26 cellular contexts compared by ENCODE assay signal in genomic region chr2:168039885-168040284, GRCh38.
DNase-seq lines count a peak whose midpoint lies in the region; ATAC-seq, FAIRE-seq and TF ChIP-seq lines count a peak whose summit lies in the region.
"Had no signal": no experiment of that assay in that cellular context is flagged by ENCODE, and none has a peak within 500 bp of the region (broad histone marks: within the 10 kb centered on the region; RNA-seq: fewer than 3 reads in every experiment).

No MANE protein-coding gene starts in this region.

- BruUV-seq in IMR-90 (replicated peaks; lab: Mats Ljungman, UMichigan) (no TSS peak), GM12878 (replicated peaks; lab: Mats Ljungman, UMichigan) (no TSS peak)

- dilution Hi-C loops in IMR-90 (cut with HindIII; ENCODE audit: low sequenced_read_pairs, unreplicated experiment), result no loop called here

- H3K36me3 ChIP-seq in IMR-90 (ENCODE audit: control insufficient read depth, insufficient read depth, low read length), result no peaks in the 10 kb centered on the region; the same call in 1 of the 2 replicates
- H3K36me3 ChIP-seq in GM12878 (ENCODE audit: control insufficient read depth in 2 of 2, insufficient read depth in 2 of 2, low read length in 1 of 2), result no peaks in the 10 kb centered on the region
- H3K36me3 ChIP-seq in upper lobe of left lung, result no peaks in the 10 kb centered on the region
- H3K36me3 ChIP-seq in osteoblast (ENCODE audit: insufficient read depth, low read length), result no peaks in the 10 kb centered on the region
- H3K36me3 ChIP-seq: brain microvascular endothelial cell, HAP-1, neural progenitor cell had no signal

- SMC1A ChIA-PET in GM12878 (lab: Charles Lee; ENCODE audit: uncharacterized antibody, unreplicated experiment), result no interaction called here

- intact Hi-C loops in IMR-90 (cut with micrococcal nuclease) (no loop called here), GM12878 (cut with micrococcal nuclease; ENCODE audit: unreplicated experiment) (no loop called here)

- POLR2A ChIA-PET in IMR-90 (lab: Charles Lee; ENCODE audit: unreplicated experiment), result no interaction called here
- POLR2A ChIA-PET in GM12878 (lab: Charles Lee), result no interaction called here

- no peaks in the 10 kb centered on the region; the same call in 1 of the 2 replicates for H3K9me1 ChIP-seq in IMR-90 (ENCODE audit: insufficient read depth, low read length)

- in situ Hi-C loops in IMR-90 (cut with MboI; ENCODE audit: low sequenced_read_pairs), result no loop called here
- in situ Hi-C loops in GM12878 (cut with MboI), result no loop called here

- H3K79me1 ChIP-seq in IMR-90 (ENCODE audit: low read depth in 1 of 2, low read length in 2 of 2), result peaks cover 0 to 8% of the 10 kb centered on the region in 2 experiments; a peak in 3 of 4 replicates

- H2BK120ac ChIP-seq in IMR-90 (ENCODE audit: low read depth, low read length), result no peak overlapping the region

- no CpG with 5 or more reads among the region's 3 CpGs for WGBS in IMR-90 (ENCODE audit: extremely low coverage in 2 of 2, insufficient read length in 1 of 2), 2 experiments
- WGBS in GM12878 (ENCODE audit: insufficient coverage, insufficient replicate concordance, low lambda C conversion rate, missing lambda C conversion rate), result 15% methylated on average over 3 of the region's 3 CpGs
- 67 to 80% methylated on average over 3 of the region's 3 CpGs for WGBS in upper lobe of left lung, 2 donors

- no peak overlapping the region for H2BK5ac ChIP-seq in IMR-90 (ENCODE audit: low read depth, low read length, poor library complexity, severe bottlenecking)

- no peak for TF ChIP-seq RAD21 in IMR-90 (IDR thresholded peaks at IDR 0.05; ENCODE audit: low read length)
- no peak for TF ChIP-seq RAD21 in GM12878 (IDR thresholded peaks at IDR 0.05; ENCODE audit: insufficient read depth, low read depth, low read length)

- RAD21 ChIA-PET in GM12878 (lab: Charles Lee; ENCODE audit: unreplicated experiment), result no interaction called here

- H2BK20ac ChIP-seq in IMR-90 (ENCODE audit: low read depth, low read length), result no peak overlapping the region

- no peak for TF ChIP-seq POLR2A in IMR-90 (IDR thresholded peaks at IDR 0.05; ENCODE audit: low read depth, low read length)
- TF ChIP-seq POLR2A in GM12878 (IDR thresholded peaks at IDR 0.05; ENCODE audit: low read depth, low read length), result no peak
- no peak for TF ChIP-seq POLR2A in upper lobe of left lung (IDR thresholded peaks at IDR 0.05)

- DNase-seq in NCI-H82 (lab: John Stamatoyannopoulos, UW), result peak; percentile 25
- DNase-seq in NCI-H82 treated with DMSO at 0.1 percent for 48 hours (lab: John Stamatoyannopoulos, UW; ENCODE audit: unreplicated experiment), result no peak
- no peak for DNase-seq in IMR-90
- no peak for DNase-seq in GM12878 (ENCODE audit: low read depth, low spot score)
- DNase-seq in upper lobe of left lung, result no peak
- DNase-seq in osteoblast (ENCODE audit: insufficient read length, low spot score, missing footprints), result no peak
- DNase-seq: activated naive CD4-positive, alpha-beta T cell treated with Interleukin-2 at 50 U/mL for 16 hours; activated T-cell treated with anti-CD3 and anti-CD28 coated beads, Interleukin-2, amount 50 U/mL, for 4 hours; brain microvascular endothelial cell; Calu3; hippocampal formation; immature natural killer cell; NCI-H1105; NCI-H187 treated with DMSO at 0.1 percent for 48 hours; NCI-H524 treated with DMSO at 0.1 percent for 48 hours; right cardiac atrium; spleen; stimulated activated CD4-positive, alpha-beta T cell treated with anti-CD3 and anti-CD28 coated beads, Interleukin-2, amount 100 ng/mL, for 48 hours had no signal

- H3K27me3 ChIP-seq in IMR-90 (ENCODE audit: control insufficient read depth, insufficient read depth, low read length) (no peaks in the 10 kb centered on the region), GM12878 (replicated peaks in 1 of 2; ENCODE audit: control insufficient read depth in 2 of 2, insufficient read depth in 2 of 2, low read length in 1 of 2) (no peaks in the 10 kb centered on the region), upper lobe of left lung (no peaks in the 10 kb centered on the region), osteoblast (ENCODE audit: insufficient read depth, low read length) (no peaks in the 10 kb centered on the region)
- H3K27me3 ChIP-seq: brain microvascular endothelial cell, neural progenitor cell, spleen had no signal

- H3K9me3 ChIP-seq in IMR-90 (ENCODE audit: control insufficient read depth, insufficient read depth, low read length), result no peaks in the 10 kb centered on the region
- H3K9me3 ChIP-seq in GM12878 (replicated peaks; ENCODE audit: control insufficient read depth, insufficient read depth, low read length), result no peaks in the 10 kb centered on the region
- H3K9me3 ChIP-seq in upper lobe of left lung, result no peaks in the 10 kb centered on the region
- H3K9me3 ChIP-seq in osteoblast (ENCODE audit: low read depth, low read length), result no peaks in the 10 kb centered on the region
- H3K9me3 ChIP-seq: HAP-1, spleen had no signal

- no peak overlapping the region for H3K14ac ChIP-seq in IMR-90 (replicated peaks; ENCODE audit: low read depth, low read length)

- no peak overlapping the region for H2BK15ac ChIP-seq in IMR-90 (ENCODE audit: low read depth, low read length)

- H2AFZ ChIP-seq in IMR-90 (replicated peaks; ENCODE audit: low read length, poor library complexity), result no peak overlapping the region
- no peak overlapping the region for H2AFZ ChIP-seq in GM12878 (ENCODE audit: control insufficient read depth, low read depth, low read length)
- H2AFZ ChIP-seq in osteoblast (ENCODE audit: low read length), result no peak overlapping the region
- H2AFZ ChIP-seq: neural progenitor cell had no signal

- no peak for FAIRE-seq in GM12878 (lab: Jason Lieb, UNC)
- FAIRE-seq: GM12892, GM19239, TTC549 had no signal

- no peak overlapping the region for H4K5ac ChIP-seq in IMR-90 (ENCODE audit: low read depth, low read length)

- CTCF ChIA-PET in IMR-90 (lab: Yijun Ruan, JAX) (interaction anchor here (0.7 kb wide), 1 partner anchor 10 kb away, joined by 3 read pairs; no protein-coding TSS in a partner anchor), GM12878 (lab: Yijun Ruan, JAX) (no interaction called here)

- no peak overlapping the region for H3K4me3 ChIP-seq in IMR-90 (ENCODE audit: insufficient read depth, low read depth, low read length)
- no peak overlapping the region for H3K4me3 ChIP-seq in GM12878
- H3K4me3 ChIP-seq in upper lobe of left lung, result no peak overlapping the region
- no peak overlapping the region for H3K4me3 ChIP-seq in osteoblast (ENCODE audit: insufficient read depth, low read length)
- H3K4me3 ChIP-seq: HAP-1, neural progenitor cell, spleen had no signal

- H3K18ac ChIP-seq in IMR-90 (ENCODE audit: low read depth, low read length), result no peak overlapping the region

- H4K20me1 ChIP-seq in IMR-90 (ENCODE audit: insufficient read depth, low read length) (no peaks in the 10 kb centered on the region), GM12878 (ENCODE audit: control insufficient read depth, insufficient read depth) (no peaks in the 10 kb centered on the region), osteoblast (ENCODE audit: insufficient read depth, low read length) (no peaks in the 10 kb centered on the region)

- TF ChIP-seq EP300 in GM12878 (IDR thresholded peaks at IDR 0.05; ENCODE audit: borderline replicate concordance in 1 of 2, control insufficient read depth in 1 of 2, low read depth in 2 of 2, low read length in 2 of 2), result no peak
- no peak for TF ChIP-seq EP300 in upper lobe of left lung (IDR thresholded peaks at IDR 0.05)

- peaks cover 3% of the 10 kb centered on the region; the same call in 1 of the 2 replicates for H3K4me1 ChIP-seq in IMR-90 (ENCODE audit: control insufficient read depth, insufficient read depth, low read length)
- H3K4me1 ChIP-seq in GM12878 (ENCODE audit: control insufficient read depth, insufficient read depth, low read length), result no peaks in the 10 kb centered on the region
- H3K4me1 ChIP-seq in upper lobe of left lung, result no peaks in the 10 kb centered on the region
- no peaks in the 10 kb centered on the region for H3K4me1 ChIP-seq in osteoblast (ENCODE audit: insufficient read depth, low read length)
- H3K4me1 ChIP-seq: HAP-1 had no signal

- peak; percentile 41 for ATAC-seq in GM19438 (IDR thresholded peaks at IDR 0.05; ENCODE audit: low read depth, unreplicated experiment)
- ATAC-seq in IMR-90 (ENCODE audit: low read depth), result no peak
- peak; percentile 59 for ATAC-seq in GM12878
- no peak for ATAC-seq in GM21825 (IDR thresholded peaks at IDR 0.05; ENCODE audit: unreplicated experiment)
- no peak for ATAC-seq in upper lobe of left lung (ENCODE audit: low FRiP score in 2 of 2)
- ATAC-seq: activated T-cell treated with anti-CD3 and anti-CD28 coated beads, Interleukin-2, amount 50 U/mL, for 4 hours; right cardiac atrium had no signal

- H3K56ac ChIP-seq in IMR-90 (ENCODE audit: extremely low read depth, insufficient read depth, low read length), result no peak overlapping the region

- no peak overlapping the region for H4K91ac ChIP-seq in IMR-90 (ENCODE audit: insufficient read depth, low read depth, low read length)

- H3K79me2 ChIP-seq in GM12878 (ENCODE audit: control insufficient read depth, insufficient read depth, low read length) (no peaks in the 10 kb centered on the region), osteoblast (ENCODE audit: insufficient read depth, low read length) (no peaks in the 10 kb centered on the region)

- 0 out of 2 replicates have a peak overlapping the region, but pooled peaks have one; percentile 13 for H3K4ac ChIP-seq in IMR-90 (ENCODE audit: low read depth, low read length)

- TF ChIP-seq CTCF in IMR-90 (conservative IDR thresholded peaks at IDR 0.05; ENCODE audit: low read depth, low read length) (no peak), GM12878 (IDR thresholded peaks at IDR 0.05 in 2 of 3, conservative IDR thresholded peaks at IDR 0.05 in 1 of 3; ENCODE audit: control insufficient read depth in 2 of 3, extremely low read depth in 1 of 3, insufficient read depth in 1 of 3, low read depth in 3 of 3, low read length in 3 of 3) (no peak), upper lobe of left lung (IDR thresholded peaks at IDR 0.05) (no peak), osteoblast (IDR thresholded peaks at IDR 0.05; ENCODE audit: extremely low read depth, low read depth, low read length) (no peak)

- no peak overlapping the region for H3K27ac ChIP-seq in IMR-90 (ENCODE audit: insufficient read depth, low read length)
- H3K27ac ChIP-seq in GM12878 (ENCODE audit: control insufficient read depth, insufficient read depth), result no peak overlapping the region
- H3K27ac ChIP-seq in upper lobe of left lung, result no peak overlapping the region
- H3K27ac ChIP-seq in osteoblast (ENCODE audit: low read depth, low read length), result no peak overlapping the region
- H3K27ac ChIP-seq: 22Rv1, brain microvascular endothelial cell, neural progenitor cell, spleen had no signal

- peak overlapping the region; percentile 46; the same call in 1 of the 2 replicates for H2AK5ac ChIP-seq in IMR-90 (ENCODE audit: low read depth, low read length)

- H3K23ac ChIP-seq in IMR-90 (ENCODE audit: low read depth, low read length), result no peak overlapping the region

- no peak overlapping the region for H2AK9ac ChIP-seq in IMR-90 (replicated peaks; ENCODE audit: low read depth, low read length, poor library complexity)

- H4K8ac ChIP-seq in IMR-90 (ENCODE audit: low read depth in 2 of 2, low read length in 2 of 2), result no peak overlapping the region

- H3K9ac ChIP-seq in IMR-90 (ENCODE audit: low read depth, low read length) (no peak overlapping the region), GM12878 (ENCODE audit: control insufficient read depth, insufficient read depth, low read length) (no peak overlapping the region)
- H3K9ac ChIP-seq: neural progenitor cell had no signal

- H3K4me2 ChIP-seq in IMR-90 (ENCODE audit: low read depth, low read length), result no peak overlapping the region
- no peak overlapping the region for H3K4me2 ChIP-seq in GM12878 (ENCODE audit: control insufficient read depth, insufficient read depth)
- H3K4me2 ChIP-seq in osteoblast (ENCODE audit: insufficient read depth, low read length), result no peak overlapping the region
- H3K4me2 ChIP-seq: neural progenitor cell had no signal

Comparison
In these comparisons a context has a peak if more than half of its experiments do, and no peak if none do; other contexts are left out.
1. ATAC-seq: peak in GM19438 (single experiment) and GM12878 (single experiment); none in IMR-90 (single experiment), GM21825 (single experiment) and upper lobe of left lung (0 of 2).